2 cellular contexts compared by ENCODE assay signal in genomic region chr2:27707462-27708256, GRCh38.
TF ChIP-seq lines count a peak whose summit lies in the region.

No MANE protein-coding gene starts in this region.

TF ChIP-seq in IMR-90, 13 proteins besides CTCF, POLR2A, EP300 and RAD21:
- TF ChIP-seq CEBPB (IDR thresholded peaks at IDR 0.05; ENCODE audit: low read depth, low read length) (no peak), MAZ (IDR thresholded peaks at IDR 0.05; ENCODE audit: borderline replicate concordance, low read depth, low read length) (no peak), USF2 (IDR thresholded peaks at IDR 0.05; ENCODE audit: low read depth, low read length) (no peak), RFX5 (IDR thresholded peaks at IDR 0.05; ENCODE audit: low read depth, low read length) (no peak), RCOR1 (IDR thresholded peaks at IDR 0.05; ENCODE audit: insufficient replicate concordance, low read length) (no peak), SMC3 (IDR thresholded peaks at IDR 0.05; ENCODE audit: low read depth, low read length) (no peak), BHLHE40 (IDR thresholded peaks at IDR 0.05; ENCODE audit: low read depth, low read length) (no peak), MAFK (IDR thresholded peaks at IDR 0.05; ENCODE audit: low read depth, low read length) (no peak), ELK1 (IDR thresholded peaks at IDR 0.05; ENCODE audit: borderline replicate concordance, low read depth, low read length) (no peak), NFE2L2 (IDR thresholded peaks at IDR 0.05; ENCODE audit: low read depth, low read length) (no peak), FOS (IDR thresholded peaks at IDR 0.05; ENCODE audit: low read depth, low read length) (no peak), CHD1 (IDR thresholded peaks at IDR 0.05; ENCODE audit: low read depth, low read length) (no peak), MXI1 (IDR thresholded peaks at IDR 0.05; ENCODE audit: borderline replicate concordance, low read depth, low read length) (no peak)

TF ChIP-seq in K562, 482 proteins besides CTCF, POLR2A, EP300 and RAD21:
- TF ChIP-seq NR1H2 (CRISPR knock-in tag; IDR thresholded peaks at IDR 0.05): no peak
- peak; percentile 25; the same call in 1 of the 2 replicates for TF ChIP-seq ATF3 (IDR thresholded peaks at IDR 0.05)
- TF ChIP-seq ATF3 (CRISPR knock-in tag; conservative IDR thresholded peaks at IDR 0.05): no peak
- no peak for TF ChIP-seq ZNF146 (CRISPR knock-in tag; IDR thresholded peaks at IDR 0.05; ENCODE audit: unreplicated experiment)
